ENCODE assay signal across 15 cellular contexts in genomic region chr5:5360363-5360762, GRCh38.
DNase-seq lines count a peak whose midpoint lies in the region; TF ChIP-seq lines count a peak whose summit lies in the region.
"Had no signal": no experiment of that assay in that cellular context is flagged by ENCODE, and none has a peak within 500 bp of the region (broad histone marks: within the 10 kb centered on the region; RNA-seq: fewer than 3 reads in every experiment).

No MANE protein-coding gene starts in this region.

- no peaks in the 10 kb centered on the region for H3K36me3 ChIP-seq in Caco-2 (ENCODE audit: control insufficient read depth, insufficient read depth, low read length)
- no peaks in the 10 kb centered on the region for H3K36me3 ChIP-seq in endodermal cell (ENCODE audit: control insufficient read depth, insufficient read depth, low read length)
- H3K36me3 ChIP-seq: BLaER1 treated with 17β-estradiol and CSF1 and Interleukin-3, amounts not matched to agents 10 nM and 100 nM had no signal

- H3K27ac Mint-ChIP-seq in Caco-2 (ENCODE audit: unreplicated experiment): peak overlapping the region; percentile 56
- no peak overlapping the region for H3K27ac Mint-ChIP-seq in endodermal cell
- H3K27ac Mint-ChIP-seq in nephron progenitor cell: peak overlapping the region; percentile 66
- H3K27ac Mint-ChIP-seq: CD4-positive, CD25-positive, alpha-beta regulatory T cell; H9 had no signal

- TF ChIP-seq CTCF in Caco-2 (IDR thresholded peaks at IDR 0.05; ENCODE audit: insufficient read depth in 1 of 2, low read depth in 1 of 2, low read length in 1 of 2, severe bottlenecking in 1 of 2, unreplicated experiment in 1 of 2) (no peak), endodermal cell (conservative IDR thresholded peaks at IDR 0.05) (no peak), nephron progenitor cell (IDR thresholded peaks at IDR 0.05) (no peak), GM10266 (IDR thresholded peaks at IDR 0.05; ENCODE audit: control insufficient read depth, insufficient read depth, low read depth, missing control alignments) (no peak)

- no peaks in the 10 kb centered on the region for H3K27me3 ChIP-seq in Caco-2 (replicated peaks; ENCODE audit: control insufficient read depth, insufficient read depth, low read length)
- no peaks in the 10 kb centered on the region for H3K27me3 ChIP-seq in endodermal cell (ENCODE audit: control insufficient read depth, insufficient read depth, low read length, poor library complexity, severe bottlenecking)
- H3K27me3 ChIP-seq: BLaER1 treated with 17β-estradiol and CSF1 and Interleukin-3, amounts not matched to agents 10 nM and 100 nM had no signal

- H3K4me1 Mint-ChIP-seq in Caco-2 (ENCODE audit: low read depth, unreplicated experiment) (no peaks in the 10 kb centered on the region), endodermal cell (peaks cover 27% of the 10 kb centered on the region), nephron progenitor cell (peaks cover 44% of the 10 kb centered on the region)
- H3K4me1 Mint-ChIP-seq: CD4-positive, CD25-positive, alpha-beta regulatory T cell had no signal

- BruUV-seq in Caco-2 (replicated peaks; lab: Mats Ljungman, UMichigan): no TSS peak

- 90 to 92% methylated on average over 8 of the region's 8 CpGs for WGBS in endodermal cell (ENCODE audit: insufficient coverage in 1 of 2, insufficient read length in 1 of 2), 2 experiments

- peak overlapping the region; percentile 79 for H3K27ac ChIP-seq in endodermal cell (ENCODE audit: low read depth, low read length)
- H3K27ac ChIP-seq: BLaER1 treated with 17β-estradiol and CSF1 and Interleukin-3, amounts not matched to agents 10 nM and 100 nM had no signal

- H3K27me3 Mint-ChIP-seq in Caco-2 (ENCODE audit: insufficient read depth, unreplicated experiment) (no peaks in the 10 kb centered on the region), endodermal cell (ENCODE audit: insufficient read depth) (no peaks in the 10 kb centered on the region), nephron progenitor cell (ENCODE audit: low read depth, poor library complexity) (peaks cover 5% of the 10 kb centered on the region)
- H3K27me3 Mint-ChIP-seq: CD4-positive, CD25-positive, alpha-beta regulatory T cell had no signal

- CTCF ChIA-PET in Caco-2 (lab: Charles Lee): no interaction called here

- H3K4me1 ChIP-seq in Caco-2: peaks cover 8% of the 10 kb centered on the region; the same call in 1 of the 2 replicates
- peaks cover 24% of the 10 kb centered on the region for H3K4me1 ChIP-seq in endodermal cell (ENCODE audit: control insufficient read depth, insufficient read depth, low read length)

- H3K36me3 Mint-ChIP-seq in Caco-2 (ENCODE audit: insufficient read depth, unreplicated experiment) (no peaks in the 10 kb centered on the region), endodermal cell (ENCODE audit: low read depth) (no peaks in the 10 kb centered on the region), nephron progenitor cell (ENCODE audit: low read depth) (no peaks in the 10 kb centered on the region)
- H3K36me3 Mint-ChIP-seq: CD4-positive, CD25-positive, alpha-beta regulatory T cell had no signal

- H3K9me3 ChIP-seq in Caco-2 (no peaks in the 10 kb centered on the region), endodermal cell (ENCODE audit: control insufficient read depth, low read length) (no peaks in the 10 kb centered on the region)
- H3K9me3 ChIP-seq: BLaER1 treated with 17β-estradiol and CSF1 and Interleukin-3, amounts not matched to agents 10 nM and 100 nM had no signal

- no peak overlapping the region for H3K4me3 ChIP-seq in Caco-2 (ENCODE audit: low read depth, low read length)
- no peak overlapping the region for H3K4me3 ChIP-seq in endodermal cell (ENCODE audit: low read length)
- H3K4me3 ChIP-seq: BLaER1 treated with 17β-estradiol and CSF1 and Interleukin-3, amounts not matched to agents 10 nM and 100 nM had no signal

- DNase-seq in Caco-2 (no peak), endodermal cell (no peak), nephron progenitor cell (no peak), retina (peak; percentile 14), NCI-H446 treated with DMSO at 0.1 percent for 48 hours (lab: John Stamatoyannopoulos, UW) (no peak), GM10266 (ENCODE audit: extremely low spot score) (no peak), NCI-H526 (lab: John Stamatoyannopoulos, UW) (no peak)
- DNase-seq: 8988T; ACHN; Calu3; CD4-positive, CD25-positive, alpha-beta regulatory T cell; DMS 273 treated with DMSO at 0.1 percent for 48 hours; GOT3; H9 had no signal

- H3K4me3 Mint-ChIP-seq in Caco-2 (ENCODE audit: unreplicated experiment): no peak overlapping the region
- H3K4me3 Mint-ChIP-seq in endodermal cell: no peak overlapping the region
- H3K4me3 Mint-ChIP-seq in nephron progenitor cell: peak overlapping the region; percentile 29
- H3K4me3 Mint-ChIP-seq: CD4-positive, CD25-positive, alpha-beta regulatory T cell; H9 had no signal

- no peaks in the 10 kb centered on the region for H3K9me3 Mint-ChIP-seq in Caco-2 (ENCODE audit: unreplicated experiment)
- H3K9me3 Mint-ChIP-seq in endodermal cell: no peaks in the 10 kb centered on the region
- H3K9me3 Mint-ChIP-seq in nephron progenitor cell: no peaks in the 10 kb centered on the region
- H3K9me3 Mint-ChIP-seq: CD4-positive, CD25-positive, alpha-beta regulatory T cell; H9 had no signal

- POLR2A ChIA-PET in Caco-2 (lab: Charles Lee): no interaction called here

- intact Hi-C loops in Caco-2 (cut with micrococcal nuclease; ENCODE audit: unreplicated experiment): no loop called here

- H3K9ac ChIP-seq in endodermal cell (ENCODE audit: extremely low read depth, low read length, poor library complexity, severe bottlenecking): no peak overlapping the region
- H3K9ac ChIP-seq: BLaER1 treated with 17β-estradiol and CSF1 and Interleukin-3, amounts not matched to agents 10 nM and 100 nM had no signal
